8 cellular contexts compared by ENCODE assay signal in genomic region chr9:137205126-137206069, GRCh38. TPM values are rescaled to one million over a fixed set of nuclear protein-coding genes. Genes with fewer than 3 reads are reported as not detected.
DNase-seq lines count a peak whose midpoint lies in the region; ATAC-seq and TF ChIP-seq lines count a peak whose summit lies in the region.

NDOR1 (plus strand) TSS chr9:137205700; CDS start chr9:137205778, 78 bp downstream.
TMEM203 (minus strand) TSS chr9:137205648; CDS start chr9:137205414, 234 bp downstream.

- TF ChIP-seq POLR2A in GM18505 (IDR thresholded peaks at IDR 0.05; ENCODE audit: borderline replicate concordance, extremely low read depth, insufficient read depth, insufficient read length), result peak; percentile 89

- H3K27ac ChIP-seq in coronary artery (peak within 1 kb of the TSS; percentile 72 to 85), layer of hippocampus (ENCODE audit: low read depth, low read length) (peak within 1 kb of the TSS; percentile 73)

- no peaks in the 10 kb centered on the region for H3K27me3 Mint-ChIP-seq in activated CD4-positive, alpha-beta T cell treated with anti-CD3 and anti-CD28 coated beads, Interleukin-2, amount 10 ng/mL, durations not matched to agents 7 days and 5 days

- ATAC-seq in GM18505 (IDR thresholded peaks at IDR 0.05; ENCODE audit: unreplicated experiment) (peak; percentile 39), HG03342 (IDR thresholded peaks at IDR 0.05; ENCODE audit: unreplicated experiment) (peak; percentile 40), GM18870 (IDR thresholded peaks at IDR 0.05; ENCODE audit: unreplicated experiment) (no peak)

- peak; percentile 92 for DNase-seq in NCI-H69 (lab: John Stamatoyannopoulos, UW)
- DNase-seq in activated CD4-positive, alpha-beta T cell treated with anti-CD3 and anti-CD28 coated beads, Interleukin-2, amount 10 ng/mL, durations not matched to agents 7 days and 5 days, result peak; percentile 95
- peak; percentile 91 for DNase-seq in coronary artery (ENCODE audit: low spot score)
- peak; percentile 87 to 93 for DNase-seq in stimulated activated CD4-positive, alpha-beta T cell treated with anti-CD3 and anti-CD28 coated beads, Interleukin-15, amount 100 ng/mL, for 48 hours (ENCODE audit: low read depth in 2 of 2)

- peak within 1 kb of the TSS; percentile 95 for H3K4me3 ChIP-seq in coronary artery

- POLR2A ChIA-PET in activated CD4-positive, alpha-beta T cell treated with anti-CD3 and anti-CD28 coated beads, Interleukin-2, amount 10 ng/mL, durations not matched to agents 7 days and 5 days (lab: Charles Lee), result interaction anchor here (1.2 kb wide), 1 partner anchor 17 kb away, joined by 4 read pairs; the partner anchor contains the start of genes ANAPC2 and SSNA1

- H3K4me3 Mint-ChIP-seq in activated CD4-positive, alpha-beta T cell treated with anti-CD3 and anti-CD28 coated beads, Interleukin-2, amount 10 ng/mL, durations not matched to agents 7 days and 5 days, result peak within 1 kb of the TSS; percentile 93

- peaks cover 20% of the 10 kb centered on the region for H3K36me3 Mint-ChIP-seq in activated CD4-positive, alpha-beta T cell treated with anti-CD3 and anti-CD28 coated beads, Interleukin-2, amount 10 ng/mL, durations not matched to agents 7 days and 5 days (ENCODE audit: low read depth)

- H3K27me3 ChIP-seq in layer of hippocampus (ENCODE audit: control insufficient read depth, insufficient read depth, low read length), result no peaks in the 10 kb centered on the region

- H3K27ac Mint-ChIP-seq in activated CD4-positive, alpha-beta T cell treated with anti-CD3 and anti-CD28 coated beads, Interleukin-2, amount 10 ng/mL, durations not matched to agents 7 days and 5 days, result peak within 1 kb of the TSS; percentile 95

- no peaks in the 10 kb centered on the region for H3K9me3 Mint-ChIP-seq in activated CD4-positive, alpha-beta T cell treated with anti-CD3 and anti-CD28 coated beads, Interleukin-2, amount 10 ng/mL, durations not matched to agents 7 days and 5 days

- peaks cover 48% of the 10 kb centered on the region for H3K4me1 Mint-ChIP-seq in activated CD4-positive, alpha-beta T cell treated with anti-CD3 and anti-CD28 coated beads, Interleukin-2, amount 10 ng/mL, durations not matched to agents 7 days and 5 days

- CTCF ChIA-PET in activated CD4-positive, alpha-beta T cell treated with anti-CD3 and anti-CD28 coated beads, Interleukin-2, amount 10 ng/mL, durations not matched to agents 7 days and 5 days (lab: Charles Lee), result interaction anchor here (1.1 to 2.2 kb wide), 8 partner anchors 11 to 170 kb away, joined by 3 to 6 read pairs (median 4); partner anchors contain the start of genes ANAPC2, NPDC1 and SSNA1

- no peak for TF ChIP-seq CTCF in coronary artery (IDR thresholded peaks at IDR 0.05)

RNA-seq across cellular contexts. Expression of gene NDOR1, which starts in this region (rescaled TPM):
- 10 to 100 TPM; 38.4 to 44.2 TPM for total RNA-seq in activated CD4-positive, alpha-beta T cell treated with anti-CD3 and anti-CD28 coated beads, Interleukin-2, amount 10 ng/mL, durations not matched to agents 7 days and 5 days

RNA-seq across cellular contexts. Expression of gene TMEM203, which starts in this region (rescaled TPM):
- total RNA-seq in activated CD4-positive, alpha-beta T cell treated with anti-CD3 and anti-CD28 coated beads, Interleukin-2, amount 10 ng/mL, durations not matched to agents 7 days and 5 days, result 10 to 100 TPM; 28.5 to 34.0 TPM
